8 cellular contexts compared by ENCODE assay signal in genomic region chr7:130896898-130897514, GRCh38.
DNase-seq lines count a peak whose midpoint lies in the region; ATAC-seq and TF ChIP-seq lines count a peak whose summit lies in the region.

No MANE protein-coding gene starts in this region.

- H3K9me3 Mint-ChIP-seq in nephron progenitor cell, result peaks cover 15% of the 10 kb centered on the region

- peak overlapping the region; percentile 49 for H3K4me3 Mint-ChIP-seq in nephron progenitor cell

- ATAC-seq in HG03025 (IDR thresholded peaks at IDR 0.05; ENCODE audit: low FRiP score, unreplicated experiment), result peak; percentile 38

- peak; percentile 81 for TF ChIP-seq CTCF in fibroblast of pulmonary artery (IDR thresholded peaks at IDR 0.05; ENCODE audit: low read length, missing control alignments)
- peak; percentile 84 for TF ChIP-seq CTCF in nephron progenitor cell (IDR thresholded peaks at IDR 0.05)

- H3K36me3 Mint-ChIP-seq in nephron progenitor cell (ENCODE audit: low read depth), result no peaks in the 10 kb centered on the region

- H3K27ac Mint-ChIP-seq in nephron progenitor cell, result no peak overlapping the region

- DNase-seq in Daoy (ENCODE audit: low read depth) (peak; percentile 91), RKO (ENCODE audit: low spot score) (peak; percentile 93), fibroblast of pulmonary artery (ENCODE audit: low read depth) (peak; percentile 88), nephron progenitor cell (peak; percentile 76), superior temporal gyrus (ENCODE audit: extremely low spot score) (peak; percentile 90), NCI-H446 treated with DMSO at 0.1 percent for 48 hours (lab: John Stamatoyannopoulos, UW) (no peak)
- peak; percentile 62 for DNase-seq in activated T-helper 9 cell treated with anti-CD3 and anti-CD28 coated beads, Interleukin-2, amount 50 U/mL, for 16 hours (ENCODE audit: low read depth)

- H3K4me1 Mint-ChIP-seq in nephron progenitor cell, result peaks cover 81% of the 10 kb centered on the region

- no peak overlapping the region for H3K4me3 ChIP-seq in fibroblast of pulmonary artery (replicated peaks; ENCODE audit: low read depth, low read length)

- peaks cover 11% of the 10 kb centered on the region for H3K27me3 Mint-ChIP-seq in nephron progenitor cell (ENCODE audit: low read depth, poor library complexity)
